1 cellular context compared by ENCODE assay signal in genomic region chr18:44654555-44654954, GRCh38.
TF ChIP-seq lines count a peak whose summit lies in the region.

No MANE protein-coding gene starts in this region.

TF ChIP-seq in SK-N-SH treated with all-trans-retinoic acid at 6 μM for 48 hours, 23 proteins besides CTCF, POLR2A, EP300 and RAD21 (continued from another document):
- TF ChIP-seq, protein P1, sequence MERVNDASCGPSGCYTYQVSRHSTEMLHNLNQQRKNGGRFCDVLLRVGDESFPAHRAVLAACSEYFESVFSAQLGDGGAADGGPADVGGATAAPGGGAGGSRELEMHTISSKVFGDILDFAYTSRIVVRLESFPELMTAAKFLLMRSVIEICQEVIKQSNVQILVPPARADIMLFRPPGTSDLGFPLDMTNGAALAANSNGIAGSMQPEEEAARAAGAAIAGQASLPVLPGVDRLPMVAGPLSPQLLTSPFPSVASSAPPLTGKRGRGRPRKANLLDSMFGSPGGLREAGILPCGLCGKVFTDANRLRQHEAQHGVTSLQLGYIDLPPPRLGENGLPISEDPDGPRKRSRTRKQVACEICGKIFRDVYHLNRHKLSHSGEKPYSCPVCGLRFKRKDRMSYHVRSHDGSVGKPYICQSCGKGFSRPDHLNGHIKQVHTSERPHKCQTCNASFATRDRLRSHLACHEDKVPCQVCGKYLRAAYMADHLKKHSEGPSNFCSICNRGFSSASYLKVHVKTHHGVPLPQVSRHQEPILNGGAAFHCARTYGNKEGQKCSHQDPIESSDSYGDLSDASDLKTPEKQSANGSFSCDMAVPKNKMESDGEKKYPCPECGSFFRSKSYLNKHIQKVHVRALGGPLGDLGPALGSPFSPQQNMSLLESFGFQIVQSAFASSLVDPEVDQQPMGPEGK (CRISPR knock-in tag; IDR thresholded peaks at IDR 0.05; ENCODE audit: borderline replicate concordance): no peak
- TF ChIP-seq GLIS3 (CRISPR knock-in tag; IDR thresholded peaks at IDR 0.05): no peak
- TF ChIP-seq SNAI2 (CRISPR knock-in tag; IDR thresholded peaks at IDR 0.05): no peak
- no peak for TF ChIP-seq POU6F1 (CRISPR knock-in tag; IDR thresholded peaks at IDR 0.05; ENCODE audit: borderline replicate concordance, low read depth)
